Comparison of ENCODE assay signal across 8 cellular contexts in the genomic region with DNA sequence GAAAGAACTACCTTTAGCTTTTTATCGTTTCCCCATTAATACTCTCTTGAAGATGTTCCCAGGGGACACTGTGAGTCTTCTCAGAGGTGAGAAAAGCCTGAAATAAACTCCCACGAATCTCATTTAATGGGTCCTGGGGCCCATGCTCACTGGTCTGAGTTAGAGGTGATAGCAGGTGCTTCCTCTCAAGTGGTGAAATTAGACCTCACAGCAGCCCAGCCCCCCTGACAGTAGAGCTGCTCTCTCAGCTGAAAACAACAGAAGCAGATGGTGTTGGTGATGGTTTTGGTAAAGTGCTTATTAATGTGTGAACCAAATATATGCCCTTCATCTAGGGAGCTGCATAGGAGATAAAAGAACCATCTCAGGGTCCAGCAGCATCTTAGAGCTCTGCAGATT.
DNase-seq lines count a peak whose midpoint lies in the region; ATAC-seq, FAIRE-seq and TF ChIP-seq lines count a peak whose summit lies in the region.

No MANE protein-coding gene starts in this region.

- H3K27me3 ChIP-seq in K562 (ENCODE audit: control insufficient read depth in 2 of 2, insufficient read depth in 2 of 2, low read length in 2 of 2), result peaks cover 0 to 21% of the 10 kb centered on the region in 2 experiments; a peak in 2 of 5 replicates
- H3K27me3 ChIP-seq in WERI-Rb-1 (ENCODE audit: insufficient read depth, low read depth, severe bottlenecking), result peaks cover 5% of the 10 kb centered on the region

- H4K20me1 ChIP-seq in K562 (replicated peaks; ENCODE audit: control insufficient read depth, insufficient read depth, low read length), result no peaks in the 10 kb centered on the region

- no peak overlapping the region; the same call in 1 of the 2 replicates for H3K4me3 ChIP-seq in K562
- no peak overlapping the region for H3K4me3 ChIP-seq in WERI-Rb-1 (ENCODE audit: low read depth, low read length)

- BruUV-seq in K562 (replicated peaks; lab: Mats Ljungman, UMichigan), result no TSS peak

- H3K4me2 ChIP-seq in K562 (ENCODE audit: insufficient read depth, low read length), result peak overlapping the region; percentile 65

- peak overlapping the region; percentile 81 for H2AFZ ChIP-seq in K562 (ENCODE audit: low read depth, low read length)

- 0% methylated on average over 2 of the region's 2 CpGs for WGBS in K562 (ENCODE audit: insufficient coverage, low coverage, missing lambda C conversion rate)

- no peak for TF ChIP-seq EP300 in K562 (IDR thresholded peaks at IDR 0.05; ENCODE audit: low read length)

- H3K9me1 ChIP-seq in K562 (ENCODE audit: control insufficient read depth, insufficient read depth, low read length), result peaks cover 5% of the 10 kb centered on the region

- intact Hi-C loops in K562 (cut with micrococcal nuclease), result loop anchor here (2.0 kb wide), 2 partner anchors 19 to 67 kb away; no protein-coding TSS in a partner anchor

- H3K27ac ChIP-seq in K562 (ENCODE audit: extremely low read depth, low read depth, low read length) (no peak overlapping the region), WERI-Rb-1 (no peak overlapping the region)

- POLR2A ChIA-PET in K562 (lab: Yijun Ruan, JAX), result interaction anchor here (0.6 to 11.6 kb wide), 9 partner anchors 10 to 130 kb away, joined by 3 to 193 read pairs (median 5); no protein-coding TSS in a partner anchor

- H3K9ac ChIP-seq in K562 (ENCODE audit: insufficient read depth in 1 of 2, low read depth in 2 of 2, low read length in 2 of 2), result no peak overlapping the region

- FAIRE-seq in K562 (lab: Jason Lieb, UNC) (no peak), D721Med (lab: Jason Lieb, UNC) (no peak)

- CTCF ChIA-PET in K562 (lab: Yijun Ruan, JAX; ENCODE audit: low intra/inter-chr PET ratio), result interaction anchor here (0.6 to 1.1 kb wide), 3 partner anchors 11 to 277 kb away, joined by 3 to 5 read pairs (median 3); no protein-coding TSS in a partner anchor

- no peaks in the 10 kb centered on the region for H3K79me2 ChIP-seq in K562 (ENCODE audit: control insufficient read depth, insufficient read depth, low read length)

- no peak for TF ChIP-seq POLR2A in K562 (conservative IDR thresholded peaks at IDR 0.05)

- H3K4me1 ChIP-seq in K562 (replicated peaks in 1 of 2; ENCODE audit: control insufficient read depth in 2 of 2, insufficient read depth in 2 of 2, low read length in 2 of 2), result peaks cover 0 to 3% of the 10 kb centered on the region in 2 experiments; a peak in 1 of 5 replicates

- H3K9me3 ChIP-seq in K562 (replicated peaks; ENCODE audit: control insufficient read depth, insufficient read depth, low read depth, low read length), result no peaks in the 10 kb centered on the region
- no peaks in the 10 kb centered on the region for H3K9me3 ChIP-seq in WERI-Rb-1 (ENCODE audit: severe bottlenecking)

- in situ Hi-C loops in K562 (cut with MboI), result no loop called here

- ATAC-seq in GM19397 (IDR thresholded peaks at IDR 0.05; ENCODE audit: unreplicated experiment) (peak; percentile 69), HG03342 (IDR thresholded peaks at IDR 0.05; ENCODE audit: unreplicated experiment) (peak; percentile 76), K562 (no peak)

- no peak for TF ChIP-seq CTCF in K562 (IDR thresholded peaks at IDR 0.05 in 2 of 3, conservative IDR thresholded peaks at IDR 0.05 in 1 of 3; ENCODE audit: insufficient read depth in 2 of 3, low read depth in 1 of 3, low read length in 3 of 3)
- no peak for TF ChIP-seq CTCF in D721Med (IDR thresholded peaks at IDR 0.05; ENCODE audit: insufficient read depth, missing control alignments)
- no peak for TF ChIP-seq CTCF in WERI-Rb-1 (IDR thresholded peaks at IDR 0.05; ENCODE audit: low read depth, low read length)

- peak; percentile 54 for DNase-seq in DMS53 (lab: John Stamatoyannopoulos, UW)
- DNase-seq in K562 (ENCODE audit: extremely low read depth in 1 of 4, low spot score in 3 of 4), result peak in 1 of 4 experiments; percentile 15
- no peak for DNase-seq in D721Med (ENCODE audit: insufficient read length, low spot score)
- DNase-seq in GDM1 (lab: John Stamatoyannopoulos, UW), result no peak
- no peak for DNase-seq in WERI-Rb-1
- DNase-seq in activated naive CD4-positive, alpha-beta T cell treated with anti-CD3 and anti-CD28 coated beads, Interleukin-2, amount 50 U/mL, for 16 hours, result no peak

- H3K36me3 ChIP-seq in K562 (ENCODE audit: control insufficient read depth, insufficient read depth, low read length) (no peaks in the 10 kb centered on the region), WERI-Rb-1 (no peaks in the 10 kb centered on the region)

- TF ChIP-seq RAD21 in K562 (CRISPR knock-in tag; conservative IDR thresholded peaks at IDR 0.05 in 1 of 2, IDR thresholded peaks at IDR 0.05 in 1 of 2), result no peak

TF ChIP-seq in K562, 482 proteins besides CTCF, POLR2A, EP300 and RAD21:
- TF ChIP-seq ZBTB49 (CRISPR knock-in tag; IDR thresholded peaks at IDR 0.05; ENCODE audit: borderline replicate concordance), result 0 out of 2 replicates have a peak, but pooled peaks have one; percentile 25
- TF ChIP-seq, protein P1, sequence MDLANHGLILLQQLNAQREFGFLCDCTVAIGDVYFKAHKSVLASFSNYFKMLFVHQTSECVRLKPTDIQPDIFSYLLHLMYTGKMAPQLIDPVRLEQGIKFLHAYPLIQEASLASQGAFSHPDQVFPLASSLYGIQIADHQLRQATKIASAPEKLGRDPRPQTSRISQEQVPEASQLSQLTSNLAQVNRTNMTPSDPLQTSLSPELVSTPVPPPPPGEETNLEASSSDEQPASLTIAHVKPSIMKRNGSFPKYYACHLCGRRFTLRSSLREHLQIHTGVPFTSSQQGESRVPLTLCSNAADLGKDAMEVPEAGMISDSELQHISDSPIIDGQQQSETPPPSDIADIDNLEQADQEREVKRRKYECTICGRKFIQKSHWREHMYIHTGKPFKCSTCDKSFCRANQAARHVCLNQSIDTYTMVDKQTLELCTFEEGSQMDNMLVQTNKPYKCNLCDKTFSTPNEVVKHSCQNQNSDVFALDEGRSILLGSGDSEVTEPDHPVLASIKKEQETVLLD (IDR thresholded peaks at IDR 0.05), result no peak
- TF ChIP-seq, protein P2, sequence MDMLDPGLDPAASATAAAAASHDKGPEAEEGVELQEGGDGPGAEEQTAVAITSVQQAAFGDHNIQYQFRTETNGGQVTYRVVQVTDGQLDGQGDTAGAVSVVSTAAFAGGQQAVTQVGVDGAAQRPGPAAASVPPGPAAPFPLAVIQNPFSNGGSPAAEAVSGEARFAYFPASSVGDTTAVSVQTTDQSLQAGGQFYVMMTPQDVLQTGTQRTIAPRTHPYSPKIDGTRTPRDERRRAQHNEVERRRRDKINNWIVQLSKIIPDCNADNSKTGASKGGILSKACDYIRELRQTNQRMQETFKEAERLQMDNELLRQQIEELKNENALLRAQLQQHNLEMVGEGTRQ (CRISPR knock-in tag; IDR thresholded peaks at IDR 0.05), result 0 out of 2 replicates have a peak, but pooled peaks have one; percentile 1
- 0 out of 2 replicates have a peak, but pooled peaks have one; percentile 7 for TF ChIP-seq HIVEP1 (CRISPR knock-in tag; IDR thresholded peaks at IDR 0.05)
- TF ChIP-seq, protein P3, sequence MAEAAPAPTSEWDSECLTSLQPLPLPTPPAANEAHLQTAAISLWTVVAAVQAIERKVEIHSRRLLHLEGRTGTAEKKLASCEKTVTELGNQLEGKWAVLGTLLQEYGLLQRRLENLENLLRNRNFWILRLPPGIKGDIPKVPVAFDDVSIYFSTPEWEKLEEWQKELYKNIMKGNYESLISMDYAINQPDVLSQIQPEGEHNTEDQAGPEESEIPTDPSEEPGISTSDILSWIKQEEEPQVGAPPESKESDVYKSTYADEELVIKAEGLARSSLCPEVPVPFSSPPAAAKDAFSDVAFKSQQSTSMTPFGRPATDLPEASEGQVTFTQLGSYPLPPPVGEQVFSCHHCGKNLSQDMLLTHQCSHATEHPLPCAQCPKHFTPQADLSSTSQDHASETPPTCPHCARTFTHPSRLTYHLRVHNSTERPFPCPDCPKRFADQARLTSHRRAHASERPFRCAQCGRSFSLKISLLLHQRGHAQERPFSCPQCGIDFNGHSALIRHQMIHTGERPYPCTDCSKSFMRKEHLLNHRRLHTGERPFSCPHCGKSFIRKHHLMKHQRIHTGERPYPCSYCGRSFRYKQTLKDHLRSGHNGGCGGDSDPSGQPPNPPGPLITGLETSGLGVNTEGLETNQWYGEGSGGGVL (CRISPR knock-in tag; IDR thresholded peaks at IDR 0.05), result no peak
